ENCODE assay signal across 19 cellular contexts in genomic region chr3:189773056-189773455, GRCh38.
A peak's percentile ranks its signal among the peaks of the same experiment; 100 is the strongest.
DNase-seq lines count a peak whose midpoint lies in the region; ATAC-seq, FAIRE-seq and TF ChIP-seq lines count a peak whose summit lies in the region.
"Had no signal": no experiment of that assay in that cellular context is flagged by ENCODE, and none has a peak within 500 bp of the region (broad histone marks: within the 10 kb centered on the region; RNA-seq: fewer than 3 reads in every experiment).

No MANE protein-coding gene starts in this region.

- H3K79me2 ChIP-seq in keratinocyte (ENCODE audit: control insufficient read depth, insufficient read depth, low read length): no peaks in the 10 kb centered on the region

- no peaks in the 10 kb centered on the region for H3K36me3 ChIP-seq in A673 (ENCODE audit: insufficient read depth, low read length, poor library complexity, severe bottlenecking)
- H3K36me3 ChIP-seq in WERI-Rb-1: no peaks in the 10 kb centered on the region
- no peaks in the 10 kb centered on the region for H3K36me3 ChIP-seq in keratinocyte (ENCODE audit: control insufficient read depth in 2 of 2, extremely low read depth in 1 of 2, insufficient read depth in 2 of 2, low read length in 2 of 2)
- H3K36me3 ChIP-seq: esophagus muscularis mucosa, ovary, tibial artery had no signal

- H3K27ac ChIP-seq in A673 (ENCODE audit: low read depth, low read length, poor library complexity, severe bottlenecking) (peak overlapping the region; percentile 84), WERI-Rb-1 (peak overlapping the region; percentile 28), keratinocyte (ENCODE audit: control insufficient read depth, insufficient read depth, low read length) (no peak overlapping the region)
- H3K27ac ChIP-seq: esophagus muscularis mucosa, ovary, tibial artery had no signal

- dilution Hi-C loops in keratinocyte (cut with MboI; ENCODE audit: extremely low pct_ligation_motif_present, low sequenced_read_pairs): no loop called here

- no peak overlapping the region for H3K27ac Mint-ChIP-seq in WTC11
- H3K27ac Mint-ChIP-seq in activated CD4-positive, alpha-beta T cell treated with anti-CD3 and anti-CD28 coated beads, Interleukin-2, amount 10 ng/mL, durations not matched to agents 24 days and 14 days: no peak overlapping the region
- H3K27ac Mint-ChIP-seq: activated naive CD8-positive, alpha-beta T cell treated with anti-CD3 and anti-CD28 coated beads for 36 hours had no signal

- POLR2A ChIA-PET in A673 (lab: Charles Lee; ENCODE audit: low non-redundant PET) (no interaction called here), HEK293T (lab: Yijun Ruan, JAX) (no interaction called here), WTC11 (lab: Charles Lee) (no interaction called here)

- TF ChIP-seq CTCF in A673 (conservative IDR thresholded peaks at IDR 0.05; ENCODE audit: low read depth, low read length): no peak
- TF ChIP-seq CTCF in WERI-Rb-1 (IDR thresholded peaks at IDR 0.05; ENCODE audit: low read depth, low read length): no peak
- no peak for TF ChIP-seq CTCF in keratinocyte (optimal IDR thresholded peaks at IDR 0.05 in 1 of 3, IDR thresholded peaks at IDR 0.05 in 1 of 3, conservative IDR thresholded peaks at IDR 0.05 in 1 of 3; ENCODE audit: extremely low read depth in 1 of 3, insufficient read depth in 2 of 3, low read length in 3 of 3)
- no peak for TF ChIP-seq CTCF in WTC11 (IDR thresholded peaks at IDR 0.05)

- H3K27me3 Mint-ChIP-seq in WTC11 (ENCODE audit: low read depth): peaks cover 81% of the 10 kb centered on the region
- H3K27me3 Mint-ChIP-seq in activated CD4-positive, alpha-beta T cell treated with anti-CD3 and anti-CD28 coated beads, Interleukin-2, amount 10 ng/mL, durations not matched to agents 24 days and 14 days: no peaks in the 10 kb centered on the region
- H3K27me3 Mint-ChIP-seq: activated naive CD8-positive, alpha-beta T cell treated with anti-CD3 and anti-CD28 coated beads for 36 hours had no signal

- H3K36me3 Mint-ChIP-seq in WTC11: no peaks in the 10 kb centered on the region
- no peaks in the 10 kb centered on the region for H3K36me3 Mint-ChIP-seq in activated CD4-positive, alpha-beta T cell treated with anti-CD3 and anti-CD28 coated beads, Interleukin-2, amount 10 ng/mL, durations not matched to agents 24 days and 14 days (ENCODE audit: low read depth)
- H3K36me3 Mint-ChIP-seq: activated naive CD8-positive, alpha-beta T cell treated with anti-CD3 and anti-CD28 coated beads for 36 hours had no signal

- H3K9me3 ChIP-seq in A673 (ENCODE audit: low read depth, low read length, poor library complexity, severe bottlenecking): no peaks in the 10 kb centered on the region
- no peaks in the 10 kb centered on the region for H3K9me3 ChIP-seq in WERI-Rb-1 (ENCODE audit: severe bottlenecking)
- no peaks in the 10 kb centered on the region for H3K9me3 ChIP-seq in keratinocyte (ENCODE audit: control insufficient read depth, low read depth, low read length)
- H3K9me3 ChIP-seq: esophagus muscularis mucosa, ovary, tibial artery had no signal

- H3K4me1 Mint-ChIP-seq in WTC11: peaks cover 4% of the 10 kb centered on the region; the same call in 1 of the 2 replicates
- no peaks in the 10 kb centered on the region for H3K4me1 Mint-ChIP-seq in activated CD4-positive, alpha-beta T cell treated with anti-CD3 and anti-CD28 coated beads, Interleukin-2, amount 10 ng/mL, durations not matched to agents 24 days and 14 days

- FAIRE-seq in keratinocyte (lab: Jason Lieb, UNC): no peak
- FAIRE-seq: GM12878 had no signal

- no peak overlapping the region for H3K9ac ChIP-seq in keratinocyte (ENCODE audit: control insufficient read depth, extremely low read depth, insufficient read depth, low read length)

- no peaks in the 10 kb centered on the region for H3K9me3 Mint-ChIP-seq in WTC11
- peaks cover 3% of the 10 kb centered on the region for H3K9me3 Mint-ChIP-seq in activated CD4-positive, alpha-beta T cell treated with anti-CD3 and anti-CD28 coated beads, Interleukin-2, amount 10 ng/mL, durations not matched to agents 24 days and 14 days
- H3K9me3 Mint-ChIP-seq: activated naive CD8-positive, alpha-beta T cell treated with anti-CD3 and anti-CD28 coated beads for 36 hours had no signal

- H3K4me3 ChIP-seq in A673 (ENCODE audit: low read depth, low read length, poor library complexity, severe bottlenecking) (peak overlapping the region; percentile 32), WERI-Rb-1 (ENCODE audit: low read depth, low read length) (no peak overlapping the region), keratinocyte (ENCODE audit: control insufficient read depth in 2 of 3, extremely low read depth in 1 of 3, insufficient read depth in 2 of 3, low read depth in 1 of 3, low read length in 3 of 3) (peak overlapping the region in 1 of 3 experiments; percentile 11)
- H3K4me3 ChIP-seq: esophagus muscularis mucosa, GM12878, ovary, tibial artery had no signal

- H3K4me1 ChIP-seq in A673 (ENCODE audit: insufficient read depth, low read length, poor library complexity, severe bottlenecking) (peaks cover 21% of the 10 kb centered on the region), keratinocyte (ENCODE audit: control insufficient read depth, extremely low read depth, insufficient read depth, low read length) (peaks cover 16% of the 10 kb centered on the region)
- H3K4me1 ChIP-seq: esophagus muscularis mucosa had no signal

- H2AFZ ChIP-seq in keratinocyte (ENCODE audit: control insufficient read depth, low read length): peak overlapping the region; percentile 71

- BruUV-seq in A673 (replicated peaks; lab: Mats Ljungman, UMichigan): no TSS peak

- intact Hi-C loops in A673 (cut with micrococcal nuclease; ENCODE audit: unreplicated experiment): no loop called here
- intact Hi-C loops in activated CD4-positive, alpha-beta T cell treated with anti-CD3 and anti-CD28 coated beads, Interleukin-2, amount 10 ng/mL, durations not matched to agents 24 days and 14 days (cut with micrococcal nuclease): no loop called here

- peak overlapping the region; percentile 71 for H3K4me2 ChIP-seq in keratinocyte (ENCODE audit: control insufficient read depth, extremely low read depth, insufficient read depth, low read depth, low read length)

- H3K27me3 ChIP-seq in A673 (replicated peaks; ENCODE audit: insufficient read depth, low read depth, low read length, poor library complexity) (no peaks in the 10 kb centered on the region), WERI-Rb-1 (ENCODE audit: insufficient read depth, low read depth, severe bottlenecking) (no peaks in the 10 kb centered on the region), keratinocyte (ENCODE audit: control insufficient read depth, extremely low read depth, insufficient read depth, low read length) (no peaks in the 10 kb centered on the region)
- H3K27me3 ChIP-seq: esophagus muscularis mucosa, ovary, tibial artery had no signal

- no peak overlapping the region for H3K4me3 Mint-ChIP-seq in WTC11
- no peak overlapping the region for H3K4me3 Mint-ChIP-seq in activated CD4-positive, alpha-beta T cell treated with anti-CD3 and anti-CD28 coated beads, Interleukin-2, amount 10 ng/mL, durations not matched to agents 24 days and 14 days
- H3K4me3 Mint-ChIP-seq: activated naive CD8-positive, alpha-beta T cell treated with anti-CD3 and anti-CD28 coated beads for 36 hours had no signal

- H4K20me1 ChIP-seq in keratinocyte (ENCODE audit: control insufficient read depth, extremely low read depth, insufficient read depth, low read length): no peaks in the 10 kb centered on the region

- CTCF ChIA-PET in A673 (lab: Charles Lee) (interaction anchor here (1.2 kb wide), 1 partner anchor 175 kb away, joined by 3 read pairs; no protein-coding TSS in a partner anchor), HEK293T (lab: Yijun Ruan, JAX) (interaction anchor here (0.6 to 1.1 kb wide), 3 partner anchors 11 to 38 kb away, joined by 3 read pairs; no protein-coding TSS in a partner anchor), WTC11 (lab: Charles Lee) (no interaction called here)

- DNase-seq in A673 (ENCODE audit: low spot score): peak; percentile 65
- no peak for DNase-seq in HEK293T (ENCODE audit: extremely low spot score)
- DNase-seq in WERI-Rb-1: no peak
- no peak for DNase-seq in keratinocyte (ENCODE audit: low read depth, low spot score)
- no peak for DNase-seq in WTC11 (ENCODE audit: low spot score)
- DNase-seq in activated CD4-positive, alpha-beta T cell treated with anti-CD3 and anti-CD28 coated beads, Interleukin-2, amount 10 ng/mL, durations not matched to agents 24 days and 14 days: no peak
- no peak for DNase-seq in NCI-H2029 treated with DMSO at 0.1 percent for 48 hours (lab: John Stamatoyannopoulos, UW)
- DNase-seq: ACHN; activated CD8-positive, alpha-beta memory T cell treated with anti-CD3 and anti-CD28 coated beads, Interleukin-2, amount 50 U/mL, for 48 hours; activated naive CD8-positive, alpha-beta T cell treated with anti-CD3 and anti-CD28 coated beads for 36 hours; DMS 273 treated with DMSO at 0.1 percent for 48 hours; midbrain; NCI-H2029; ovary; stimulated activated CD4-positive, alpha-beta T cell treated with anti-CD3 and anti-CD28 coated beads, Interleukin-12 subunit alpha, Interleukin-12 subunit beta, amount 100 ng/mL, for 4 hours; tibial artery had no signal

- no peaks in the 10 kb centered on the region for H3K9me1 ChIP-seq in keratinocyte (ENCODE audit: control insufficient read depth, extremely low read depth, insufficient read depth, low read length)

- ATAC-seq in HG02981 (IDR thresholded peaks at IDR 0.05; ENCODE audit: unreplicated experiment): no peak
- ATAC-seq in WTC11: no peak
- ATAC-seq: GM12878 had no signal

TF ChIP-seq in HEK293T, 16 proteins besides CTCF, POLR2A, EP300 and RAD21 (continues in another document):
- TF ChIP-seq, protein P1, sequence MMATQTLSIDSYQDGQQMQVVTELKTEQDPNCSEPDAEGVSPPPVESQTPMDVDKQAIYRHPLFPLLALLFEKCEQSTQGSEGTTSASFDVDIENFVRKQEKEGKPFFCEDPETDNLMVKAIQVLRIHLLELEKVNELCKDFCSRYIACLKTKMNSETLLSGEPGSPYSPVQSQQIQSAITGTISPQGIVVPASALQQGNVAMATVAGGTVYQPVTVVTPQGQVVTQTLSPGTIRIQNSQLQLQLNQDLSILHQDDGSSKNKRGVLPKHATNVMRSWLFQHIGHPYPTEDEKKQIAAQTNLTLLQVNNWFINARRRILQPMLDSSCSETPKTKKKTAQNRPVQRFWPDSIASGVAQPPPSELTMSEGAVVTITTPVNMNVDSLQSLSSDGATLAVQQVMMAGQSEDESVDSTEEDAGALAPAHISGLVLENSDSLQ (IDR thresholded peaks at IDR 0.05): peak; percentile 65
- no peak for TF ChIP-seq L3MBTL2 (conservative IDR thresholded peaks at IDR 0.05)

TF ChIP-seq in WTC11, 78 proteins besides CTCF, POLR2A, EP300 and RAD21 (continues in another document):
- no peak for TF ChIP-seq KAT7 (CRISPR knock-in tag; IDR thresholded peaks at IDR 0.05; ENCODE audit: borderline replicate concordance)
